ENCODE assay signal across 23 cellular contexts in the genomic region with DNA sequence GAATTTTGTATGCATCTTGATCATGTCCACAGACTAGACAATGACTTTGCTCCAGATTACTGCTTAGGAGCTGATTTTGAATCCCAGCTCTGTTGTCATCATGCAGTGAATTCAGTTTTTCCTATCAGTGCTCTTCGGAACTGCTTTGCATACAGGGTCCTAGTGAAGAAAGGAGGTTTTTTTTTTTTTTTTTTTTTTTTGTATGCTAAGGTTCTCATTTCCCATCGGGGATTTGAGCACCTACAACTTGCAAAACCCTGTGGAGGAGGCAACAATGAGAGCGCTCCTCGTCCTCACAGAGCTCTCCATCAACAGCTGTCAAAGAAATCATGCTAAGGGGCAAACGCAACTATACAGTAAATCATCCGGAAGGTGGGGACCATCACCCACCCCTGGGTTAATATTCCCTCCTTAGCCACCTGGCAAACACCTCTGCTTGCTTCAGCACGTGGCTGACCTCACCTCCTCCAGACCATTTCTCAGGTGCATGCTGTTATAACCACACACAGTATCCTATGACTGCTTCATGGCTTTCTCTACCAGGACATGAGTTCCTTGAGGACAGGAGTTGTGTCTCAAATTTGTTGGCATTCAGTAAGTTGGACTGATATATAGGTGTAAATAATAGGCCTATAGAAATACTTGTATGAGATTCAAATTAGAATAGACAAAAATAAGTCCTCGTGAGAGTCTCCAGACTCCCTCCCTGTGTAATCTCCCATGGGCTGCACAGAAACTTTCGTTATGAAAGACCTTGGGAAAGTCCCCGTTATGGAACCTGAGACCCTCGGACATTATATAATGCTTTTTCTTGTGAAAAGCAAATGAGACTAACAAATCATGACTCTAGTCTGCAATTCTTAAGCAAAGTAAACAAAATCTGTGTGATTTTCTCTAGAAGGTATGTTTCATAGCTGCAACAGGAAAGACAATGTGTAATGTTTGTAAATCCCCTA.
DNase-seq lines count a peak whose midpoint lies in the region; ATAC-seq, FAIRE-seq and TF ChIP-seq lines count a peak whose summit lies in the region.
"Had no signal": no experiment of that assay in that cellular context is flagged by ENCODE, and none has a peak within 500 bp of the region (broad histone marks: within the 10 kb centered on the region; RNA-seq: fewer than 3 reads in every experiment).

No MANE protein-coding gene starts in this region.

- H3K9me3 Mint-ChIP-seq in stimulated activated naive CD8-positive, alpha-beta T cell treated with anti-CD3 and anti-CD28 coated beads, Interleukin-15, amount 100 ng/mL, for 72 hours: no peaks in the 10 kb centered on the region
- H3K9me3 Mint-ChIP-seq in activated CD4-positive, alpha-beta memory T cell treated with anti-CD3 and anti-CD28 coated beads for 36 hours: no peaks in the 10 kb centered on the region
- H3K9me3 Mint-ChIP-seq: CD8-positive, alpha-beta memory T cell had no signal

- H3K4me1 ChIP-seq in mesendoderm (ENCODE audit: control insufficient read depth, low read depth, low read length): peaks cover 20% of the 10 kb centered on the region

- H3K36me3 ChIP-seq in mesendoderm (ENCODE audit: control insufficient read depth, insufficient read depth, low read length): no peaks in the 10 kb centered on the region
- H3K36me3 ChIP-seq: BLaER1 treated with 17β-estradiol and CSF1 and Interleukin-3, amounts not matched to agents 10 nM and 100 nM had no signal

- H3K27ac Mint-ChIP-seq in stimulated activated naive CD8-positive, alpha-beta T cell treated with anti-CD3 and anti-CD28 coated beads, Interleukin-15, amount 100 ng/mL, for 72 hours: no peak overlapping the region
- no peak overlapping the region for H3K27ac Mint-ChIP-seq in activated CD4-positive, alpha-beta memory T cell treated with anti-CD3 and anti-CD28 coated beads for 36 hours

- ATAC-seq in HG02759 (IDR thresholded peaks at IDR 0.05; ENCODE audit: unreplicated experiment) (peak; percentile 58), GM21529 (IDR thresholded peaks at IDR 0.05; ENCODE audit: unreplicated experiment) (no peak)
- no peak for ATAC-seq in stimulated activated naive CD8-positive, alpha-beta T cell treated with anti-CD3 and anti-CD28 coated beads, Interleukin-15, amount 100 ng/mL, for 72 hours

- no peak overlapping the region for H4K5ac ChIP-seq in mesendoderm (ENCODE audit: low read length)

- CTCF ChIA-PET in activated CD4-positive, alpha-beta memory T cell treated with anti-CD3 and anti-CD28 coated beads for 36 hours (lab: Charles Lee): interaction anchor here (0.8 to 1.1 kb wide), 2 partner anchors 10 to 61 kb away, joined by 3 to 4 read pairs; no protein-coding TSS in a partner anchor

- no peaks in the 10 kb centered on the region for H3K27me3 ChIP-seq in mesendoderm (ENCODE audit: insufficient read depth, low read length, poor library complexity)
- H3K27me3 ChIP-seq: BLaER1 treated with 17β-estradiol and CSF1 and Interleukin-3, amounts not matched to agents 10 nM and 100 nM had no signal

- H3K18ac ChIP-seq in mesendoderm (ENCODE audit: low read length): no peak overlapping the region

- H2BK5ac ChIP-seq in mesendoderm (ENCODE audit: low read length): no peak overlapping the region

- H2AK5ac ChIP-seq in mesendoderm (ENCODE audit: low read length): no peak overlapping the region

- intact Hi-C loops in activated CD4-positive, alpha-beta memory T cell treated with anti-CD3 and anti-CD28 coated beads for 36 hours (cut with micrococcal nuclease): no loop called here

- H3K23ac ChIP-seq in mesendoderm (ENCODE audit: low read length): peak overlapping the region; percentile 52

- H3K4me2 ChIP-seq in mesendoderm (ENCODE audit: low read length): no peak overlapping the region
- H3K4me2 ChIP-seq: BLaER1 treated with 17β-estradiol and CSF1 and Interleukin-3, amounts not matched to agents 10 nM and 100 nM; SK-N-SH had no signal

- H3K4me1 Mint-ChIP-seq in stimulated activated naive CD8-positive, alpha-beta T cell treated with anti-CD3 and anti-CD28 coated beads, Interleukin-15, amount 100 ng/mL, for 72 hours: no peaks in the 10 kb centered on the region
- no peaks in the 10 kb centered on the region for H3K4me1 Mint-ChIP-seq in activated CD4-positive, alpha-beta memory T cell treated with anti-CD3 and anti-CD28 coated beads for 36 hours (ENCODE audit: low read depth)

- no peaks in the 10 kb centered on the region for H3K36me3 Mint-ChIP-seq in activated CD4-positive, alpha-beta memory T cell treated with anti-CD3 and anti-CD28 coated beads for 36 hours

- DNase-seq in GM12891 (ENCODE audit: insufficient read length, low spot score) (no peak), NCI-H526 treated with DMSO at 0.1 percent for 48 hours (lab: John Stamatoyannopoulos, UW) (peak; percentile 61), mesendoderm (no peak), OCI-M2 (lab: John Stamatoyannopoulos, UW; ENCODE audit: unreplicated experiment) (no peak)
- no peak for DNase-seq in stimulated activated naive CD8-positive, alpha-beta T cell treated with anti-CD3 and anti-CD28 coated beads, Interleukin-15, amount 100 ng/mL, for 72 hours
- no peak for DNase-seq in activated CD4-positive, alpha-beta memory T cell treated with anti-CD3 and anti-CD28 coated beads for 36 hours
- DNase-seq: CD8-positive, alpha-beta memory T cell; GM23248; HCEC 1CT; KG1; NCI-H1048; NCI-H1436 treated with DMSO at 0.1 percent for 48 hours; NCI-H2029 treated with DMSO at 0.1 percent for 48 hours; NCI-H2171 treated with DMSO at 0.1 percent for 48 hours; NCI-H446; NCI-H774; OCI-M1; SHP77 treated with DMSO at 0.1 percent for 48 hours; T-helper 9 cell had no signal

- H3K27ac ChIP-seq in mesendoderm (ENCODE audit: low read depth, low read length): no peak overlapping the region
- H3K27ac ChIP-seq: BLaER1 treated with 17β-estradiol and CSF1 and Interleukin-3, amounts not matched to agents 10 nM and 100 nM; GM23248 had no signal

- no peak overlapping the region for H3K9ac ChIP-seq in mesendoderm (ENCODE audit: low read length)
- H3K9ac ChIP-seq: BLaER1 treated with 17β-estradiol and CSF1 and Interleukin-3, amounts not matched to agents 10 nM and 100 nM; GM23248; SK-N-SH had no signal

- no peak overlapping the region for H3K56ac ChIP-seq in mesendoderm (ENCODE audit: low read length)

- no CpG with 5 or more reads among the region's 11 CpGs for WGBS in mesendoderm (ENCODE audit: extremely low coverage, insufficient coverage, low lambda C conversion rate)

- H3K79me1 ChIP-seq in mesendoderm (ENCODE audit: low read length): no peaks in the 10 kb centered on the region

- H3K79me2 ChIP-seq in mesendoderm (ENCODE audit: control insufficient read depth, insufficient read depth, low read length): no peaks in the 10 kb centered on the region

- no peak overlapping the region for H2BK120ac ChIP-seq in mesendoderm (ENCODE audit: low read depth, low read length)

- no peak overlapping the region for H3K4me3 Mint-ChIP-seq in stimulated activated naive CD8-positive, alpha-beta T cell treated with anti-CD3 and anti-CD28 coated beads, Interleukin-15, amount 100 ng/mL, for 72 hours
- H3K4me3 Mint-ChIP-seq in activated CD4-positive, alpha-beta memory T cell treated with anti-CD3 and anti-CD28 coated beads for 36 hours: no peak overlapping the region
- H3K4me3 Mint-ChIP-seq: CD8-positive, alpha-beta memory T cell had no signal

- POLR2A ChIA-PET in activated CD4-positive, alpha-beta memory T cell treated with anti-CD3 and anti-CD28 coated beads for 36 hours (lab: Charles Lee): interaction anchor here (0.9 kb wide), 1 partner anchor 11 kb away, joined by 3 read pairs; no protein-coding TSS in a partner anchor

- no peaks in the 10 kb centered on the region for H3K27me3 Mint-ChIP-seq in stimulated activated naive CD8-positive, alpha-beta T cell treated with anti-CD3 and anti-CD28 coated beads, Interleukin-15, amount 100 ng/mL, for 72 hours
- H3K27me3 Mint-ChIP-seq in activated CD4-positive, alpha-beta memory T cell treated with anti-CD3 and anti-CD28 coated beads for 36 hours: no peaks in the 10 kb centered on the region

- H3K4ac ChIP-seq in mesendoderm (ENCODE audit: low read depth, low read length): no peak overlapping the region

- H3K4me3 ChIP-seq in mesendoderm (ENCODE audit: low read length): no peak overlapping the region
- H3K4me3 ChIP-seq: BLaER1 treated with 17β-estradiol and CSF1 and Interleukin-3, amounts not matched to agents 10 nM and 100 nM; GM23248 had no signal

- peak; percentile 47 for FAIRE-seq in GM12891 (lab: Jason Lieb, UNC)

- H4K8ac ChIP-seq in mesendoderm (ENCODE audit: low read depth, low read length): no peak overlapping the region

- H2BK15ac ChIP-seq in mesendoderm (replicated peaks; ENCODE audit: low read depth): no peak overlapping the region

- TF ChIP-seq POLR2A in GM12891 (IDR thresholded peaks at IDR 0.05; ENCODE audit: low read depth, low read length): no peak

TF ChIP-seq in GM12891, 5 proteins besides CTCF, POLR2A, EP300 and RAD21:
- TF ChIP-seq PAX5 (IDR thresholded peaks at IDR 0.05; ENCODE audit: insufficient read depth, low read length, severe bottlenecking) (no peak), SPI1 (IDR thresholded peaks at IDR 0.05; ENCODE audit: low read depth, low read length) (no peak), POU2F2 (IDR thresholded peaks at IDR 0.05; ENCODE audit: low read depth, low read length) (no peak), TAF1 (IDR thresholded peaks at IDR 0.05; ENCODE audit: low read depth, low read length) (no peak), POLR2AphosphoS5 (IDR thresholded peaks at IDR 0.05; ENCODE audit: low read depth, low read length) (no peak)
